9 cellular contexts compared by ENCODE assay signal in genomic region chr2:76953733-76954347, GRCh38.
DNase-seq lines count a peak whose midpoint lies in the region; ATAC-seq, FAIRE-seq and TF ChIP-seq lines count a peak whose summit lies in the region.
"Had no signal": no experiment of that assay in that cellular context is flagged by ENCODE, and none has a peak within 500 bp of the region (broad histone marks: within the 10 kb centered on the region; RNA-seq: fewer than 3 reads in every experiment).

No MANE protein-coding gene starts in this region.

- no peaks in the 10 kb centered on the region for H3K4me1 Mint-ChIP-seq in Caco-2 (ENCODE audit: low read depth, unreplicated experiment)
- no peaks in the 10 kb centered on the region for H3K4me1 Mint-ChIP-seq in activated T-helper 2 cell treated with anti-CD3 and anti-CD28 coated beads, Interferon-gamma antibody, Interleukin-2, Interleukin-4, amounts not matched to agents 10 μg/mL and 5 μg/mL and 100 μg/mL, durations not matched to agents 14 hours and 24 hours and 36 hours (ENCODE audit: low read depth)

- H3K27ac ChIP-seq in psoas muscle, result no peak overlapping the region
- H3K27ac ChIP-seq: epithelial cell of prostate had no signal

- no peaks in the 10 kb centered on the region for H3K27me3 Mint-ChIP-seq in Caco-2 (ENCODE audit: insufficient read depth, unreplicated experiment)
- no peaks in the 10 kb centered on the region for H3K27me3 Mint-ChIP-seq in activated T-helper 2 cell treated with anti-CD3 and anti-CD28 coated beads, Interferon-gamma antibody, Interleukin-2, Interleukin-4, amounts not matched to agents 10 μg/mL and 5 μg/mL and 100 μg/mL, durations not matched to agents 14 hours and 24 hours and 36 hours (ENCODE audit: low read depth)

- H3K27me3 ChIP-seq in Caco-2 (replicated peaks; ENCODE audit: control insufficient read depth, insufficient read depth, low read length) (no peaks in the 10 kb centered on the region), psoas muscle (ENCODE audit: insufficient read depth in 3 of 3, low read length in 2 of 3) (no peaks in the 10 kb centered on the region)

- no TSS peak for BruUV-seq in Caco-2 (replicated peaks; lab: Mats Ljungman, UMichigan)

- H3K9me3 Mint-ChIP-seq in Caco-2 (ENCODE audit: unreplicated experiment), result no peaks in the 10 kb centered on the region
- H3K9me3 Mint-ChIP-seq in activated T-helper 2 cell treated with anti-CD3 and anti-CD28 coated beads, Interferon-gamma antibody, Interleukin-2, Interleukin-4, amounts not matched to agents 10 μg/mL and 5 μg/mL and 100 μg/mL, durations not matched to agents 14 hours and 24 hours and 36 hours, result peaks cover 32% of the 10 kb centered on the region

- POLR2A ChIA-PET in Caco-2 (lab: Charles Lee), result no interaction called here

- no peaks in the 10 kb centered on the region for H3K9me3 ChIP-seq in Caco-2
- no peaks in the 10 kb centered on the region for H3K9me3 ChIP-seq in psoas muscle

- H3K36me3 ChIP-seq in Caco-2 (ENCODE audit: control insufficient read depth, insufficient read depth, low read length), result no peaks in the 10 kb centered on the region
- no peaks in the 10 kb centered on the region for H3K36me3 ChIP-seq in psoas muscle (ENCODE audit: insufficient read depth in 1 of 2, low read depth in 1 of 2)

- CTCF ChIA-PET in Caco-2 (lab: Charles Lee), result interaction anchor here (0.5 to 1.0 kb wide), 3 partner anchors 19 to 568 kb away, joined by 3 to 4 read pairs (median 3); partner anchors contain the start of gene LRRTM4

- H3K4me3 Mint-ChIP-seq in Caco-2 (ENCODE audit: unreplicated experiment), result no peak overlapping the region
- H3K4me3 Mint-ChIP-seq in activated T-helper 2 cell treated with anti-CD3 and anti-CD28 coated beads, Interferon-gamma antibody, Interleukin-2, Interleukin-4, amounts not matched to agents 10 μg/mL and 5 μg/mL and 100 μg/mL, durations not matched to agents 14 hours and 24 hours and 36 hours (ENCODE audit: low read depth), result no peak overlapping the region

- ATAC-seq in GM21390 (IDR thresholded peaks at IDR 0.05; ENCODE audit: unreplicated experiment), result peak; percentile 85
- no peak for ATAC-seq in psoas muscle

- TF ChIP-seq CTCF in Caco-2 (IDR thresholded peaks at IDR 0.05; ENCODE audit: insufficient read depth in 1 of 2, low read depth in 1 of 2, low read length in 1 of 2, severe bottlenecking in 1 of 2, unreplicated experiment in 1 of 2) (peak; percentile 71 to 83), LNCAP (IDR thresholded peaks at IDR 0.05) (peak; percentile 75), psoas muscle (IDR thresholded peaks at IDR 0.05) (peak; percentile 33)

- no peak for FAIRE-seq in RCC 7860 (lab: Jason Lieb, UNC)

- H3K4me1 ChIP-seq in Caco-2 (no peaks in the 10 kb centered on the region), psoas muscle (no peaks in the 10 kb centered on the region)

- H3K4me3 ChIP-seq in Caco-2 (ENCODE audit: low read depth, low read length), result no peak overlapping the region
- H3K4me3 ChIP-seq in psoas muscle, result no peak overlapping the region

- intact Hi-C loops in Caco-2 (cut with micrococcal nuclease; ENCODE audit: unreplicated experiment), result loop anchor here (2.0 to 10.0 kb wide), 2 partner anchors 371 to 1023 kb away; no protein-coding TSS in a partner anchor
- intact Hi-C loops in psoas muscle (cut with DNase I), result no loop called here
- intact Hi-C loops in activated T-helper 2 cell treated with anti-CD3 and anti-CD28 coated beads, Interferon-gamma antibody, Interleukin-2, Interleukin-4, amounts not matched to agents 10 μg/mL and 5 μg/mL and 100 μg/mL, durations not matched to agents 14 hours and 24 hours and 36 hours (cut with micrococcal nuclease), result no loop called here

- no peaks in the 10 kb centered on the region for H3K36me3 Mint-ChIP-seq in Caco-2 (ENCODE audit: insufficient read depth, unreplicated experiment)
- no peaks in the 10 kb centered on the region for H3K36me3 Mint-ChIP-seq in activated T-helper 2 cell treated with anti-CD3 and anti-CD28 coated beads, Interferon-gamma antibody, Interleukin-2, Interleukin-4, amounts not matched to agents 10 μg/mL and 5 μg/mL and 100 μg/mL, durations not matched to agents 14 hours and 24 hours and 36 hours (ENCODE audit: low read depth)

- H3K27ac Mint-ChIP-seq in Caco-2 (ENCODE audit: unreplicated experiment), result no peak overlapping the region
- no peak overlapping the region for H3K27ac Mint-ChIP-seq in activated T-helper 2 cell treated with anti-CD3 and anti-CD28 coated beads, Interferon-gamma antibody, Interleukin-2, Interleukin-4, amounts not matched to agents 10 μg/mL and 5 μg/mL and 100 μg/mL, durations not matched to agents 14 hours and 24 hours and 36 hours

- WGBS in psoas muscle, 3 donors, result 56 to 60% (median 58%) methylated on average over 3 of the region's 3 CpGs

- DNase-seq in Caco-2, result peak; percentile 38 to 65
- peak; percentile 40 for DNase-seq in RCC 7860 (ENCODE audit: low spot score)
- DNase-seq in fibroblast of the conjunctiva (ENCODE audit: low read depth), result peak; percentile 4
- no peak for DNase-seq in psoas muscle
- no peak for DNase-seq in activated T-helper 2 cell treated with anti-CD3 and anti-CD28 coated beads, Interferon-gamma antibody, Interleukin-2, Interleukin-4, amounts not matched to agents 10 μg/mL and 5 μg/mL and 100 μg/mL, durations not matched to agents 14 hours and 24 hours and 36 hours (ENCODE audit: low spot score)
- no peak for DNase-seq in GM19238 (ENCODE audit: insufficient read length, low spot score)

Comparison
In these comparisons a context has a peak if more than half of its experiments do, and no peak if none do; other contexts are left out.
1. DNase-seq: peak in Caco-2 (2 of 2), RCC 7860 (single experiment) and fibroblast of the conjunctiva (single experiment); none in psoas muscle (0 of 2), activated T-helper 2 cell treated with anti-CD3 and anti-CD28 coated beads, Interferon-gamma antibody, Interleukin-2, Interleukin-4, amounts not matched to agents 10 μg/mL and 5 μg/mL and 100 μg/mL, durations not matched to agents 14 hours and 24 hours and 36 hours (single experiment) and GM19238 (single experiment).
2. Peak in every context shown above with its lines, with median percentiles within 50 percentile points of each other: CTCF ChIP-seq.